In genomic region chr3:29429055-29429454, GRCh38 we compare ENCODE assay signal across 22 cellular contexts.
"Had no signal": no experiment of that assay in that cellular context is flagged by ENCODE, and none has a peak within 500 bp of the region (broad histone marks: within the 10 kb centered on the region; RNA-seq: fewer than 3 reads in every experiment).

No MANE protein-coding gene starts in this region.

- H3K27me3 Mint-ChIP-seq: activated CD4-positive, alpha-beta memory T cell treated with anti-CD3 and anti-CD28 coated beads for 36 hours; activated naive CD8-positive, alpha-beta T cell treated with anti-CD3 and anti-CD28 coated beads, Interleukin-2, amount 10 ng/mL, durations not matched to agents 7 days and 5 days; stimulated activated naive B cell treated with anti-CD40 and anti-IgM and Interleukin-4, amounts not matched to agents 10 μg/mL and 1 μg/mL and 100 μg/mL, for 72 hours had no signal

- DNase-seq: activated CD4-positive, alpha-beta memory T cell treated with anti-CD3 and anti-CD28 coated beads for 36 hours; activated CD4-positive, alpha-beta T cell treated with anti-CD3 and anti-CD28 coated beads for 48 hours; activated naive CD4-positive, alpha-beta T cell treated with anti-CD3 and anti-CD28 coated beads for 36 hours; activated naive CD8-positive, alpha-beta T cell treated with anti-CD3 and anti-CD28 coated beads, Interleukin-2, amount 10 ng/mL, durations not matched to agents 7 days and 5 days; activated T-cell treated with anti-CD3 and anti-CD28 coated beads, Interleukin-2, amount 50 U/mL, for 48 hours; amygdala; body of pancreas; erythroblast; foreskin keratinocyte; immature natural killer cell; mammary epithelial cell; midbrain; natural killer cell; pancreas; right cardiac atrium; small intestine; stimulated activated CD4-positive, alpha-beta T cell treated with anti-CD3 and anti-CD28 coated beads, Interleukin-15, amount 100 ng/mL, for 24 hours; stimulated activated naive B cell treated with anti-CD40 and anti-IgM and Interleukin-4, amounts not matched to agents 10 μg/mL and 1 μg/mL and 100 μg/mL, for 72 hours had no signal

- H3K9me3 Mint-ChIP-seq: activated CD4-positive, alpha-beta memory T cell treated with anti-CD3 and anti-CD28 coated beads for 36 hours; activated naive CD4-positive, alpha-beta T cell treated with anti-CD3 and anti-CD28 coated beads for 36 hours; activated naive CD8-positive, alpha-beta T cell treated with anti-CD3 and anti-CD28 coated beads, Interleukin-2, amount 10 ng/mL, durations not matched to agents 7 days and 5 days had no signal

- H3K27me3 ChIP-seq: body of pancreas, cardiac muscle cell, foreskin keratinocyte, pancreas had no signal

- H3K27ac ChIP-seq: cardiac muscle cell, foreskin keratinocyte, pancreas had no signal

- H3K36me3 ChIP-seq: cardiac muscle cell, pancreas, thoracic aorta had no signal

- FAIRE-seq: endometrium, small intestine had no signal

- H3K36me3 Mint-ChIP-seq: activated CD4-positive, alpha-beta memory T cell treated with anti-CD3 and anti-CD28 coated beads for 36 hours; activated naive CD8-positive, alpha-beta T cell treated with anti-CD3 and anti-CD28 coated beads, Interleukin-2, amount 10 ng/mL, durations not matched to agents 7 days and 5 days; immature natural killer cell; natural killer cell; stimulated activated naive B cell treated with anti-CD40 and anti-IgM and Interleukin-4, amounts not matched to agents 10 μg/mL and 1 μg/mL and 100 μg/mL, for 72 hours had no signal

- H3K4me1 Mint-ChIP-seq: activated naive CD8-positive, alpha-beta T cell treated with anti-CD3 and anti-CD28 coated beads, Interleukin-2, amount 10 ng/mL, durations not matched to agents 7 days and 5 days; immature natural killer cell; natural killer cell had no signal

- H3K27ac Mint-ChIP-seq: activated CD4-positive, alpha-beta memory T cell treated with anti-CD3 and anti-CD28 coated beads for 36 hours; activated naive CD4-positive, alpha-beta T cell treated with anti-CD3 and anti-CD28 coated beads for 36 hours; activated naive CD8-positive, alpha-beta T cell treated with anti-CD3 and anti-CD28 coated beads, Interleukin-2, amount 10 ng/mL, durations not matched to agents 7 days and 5 days; immature natural killer cell; natural killer cell; stimulated activated naive B cell treated with anti-CD40 and anti-IgM and Interleukin-4, amounts not matched to agents 10 μg/mL and 1 μg/mL and 100 μg/mL, for 72 hours had no signal

- H3K4me3 Mint-ChIP-seq: activated CD4-positive, alpha-beta memory T cell treated with anti-CD3 and anti-CD28 coated beads for 36 hours; activated naive CD4-positive, alpha-beta T cell treated with anti-CD3 and anti-CD28 coated beads for 36 hours; activated naive CD8-positive, alpha-beta T cell treated with anti-CD3 and anti-CD28 coated beads, Interleukin-2, amount 10 ng/mL, durations not matched to agents 7 days and 5 days; immature natural killer cell; natural killer cell; stimulated activated naive B cell treated with anti-CD40 and anti-IgM and Interleukin-4, amounts not matched to agents 10 μg/mL and 1 μg/mL and 100 μg/mL, for 72 hours had no signal

- H3K9me3 ChIP-seq: body of pancreas, pancreas, thoracic aorta had no signal

- H3K4me3 ChIP-seq: body of pancreas, cardiac muscle cell, pancreas, thoracic aorta had no signal

- ATAC-seq: body of pancreas, foreskin keratinocyte, left lobe of liver, natural killer cell, pancreas, right cardiac atrium had no signal
